ENCODE assay signal across 15 cellular contexts in genomic region chr1:87760100-87760499, GRCh38.
"Had no signal": no experiment of that assay in that cellular context is flagged by ENCODE, and none has a peak within 500 bp of the region (broad histone marks: within the 10 kb centered on the region; RNA-seq: fewer than 3 reads in every experiment).

No MANE protein-coding gene starts in this region.

- H3K9me3 ChIP-seq: heart left ventricle, left lung, right lobe of liver, thoracic aorta, upper lobe of right lung had no signal

- DNase-seq: activated CD4-positive, alpha-beta T cell treated with anti-CD3 and anti-CD28 coated beads, Interleukin-2, amount 10 ng/mL, durations not matched to agents 7 days and 5 days; activated CD8-positive, alpha-beta T cell treated with anti-CD3 and anti-CD28 coated beads, Interleukin-2, amount 10 ng/mL, durations not matched to agents 7 days and 5 days; activated effector memory CD4-positive, alpha-beta T cell treated with anti-CD3 and anti-CD28 coated beads, Interleukin-2, amount 50 U/mL, for 16 hours; activated T-cell treated with anti-CD3 and anti-CD28 coated beads, Interleukin-2, amount 50 U/mL, for 24 hours; dermis blood vessel endothelial cell; heart left ventricle; kidney; left lung; midbrain; right lobe of liver; stimulated activated CD4-positive, alpha-beta T cell treated with anti-CD3 and anti-CD28 coated beads, Interleukin-4, amount 100 ng/mL, for 4 hours; upper lobe of right lung had no signal

- H2AFZ ChIP-seq: parathyroid adenoma had no signal

- H3K79me2 ChIP-seq: parathyroid adenoma had no signal

- H3K27me3 ChIP-seq: gastroesophageal sphincter, heart left ventricle, left lung, right lobe of liver, upper lobe of right lung had no signal

- H3K36me3 ChIP-seq: gastroesophageal sphincter, heart left ventricle, left lung, right lobe of liver, thoracic aorta, upper lobe of right lung had no signal

- H3K9ac ChIP-seq: parathyroid adenoma had no signal

- H3K4me1 ChIP-seq: heart left ventricle, left lung, parathyroid adenoma, right lobe of liver, upper lobe of right lung had no signal

- H3K27ac ChIP-seq: heart left ventricle, left lung, parathyroid adenoma, right lobe of liver, thoracic aorta, upper lobe of right lung had no signal

- H3K4me3 ChIP-seq: gastroesophageal sphincter, heart left ventricle, left lung, right lobe of liver, thoracic aorta, upper lobe of right lung had no signal
